Comparison of ENCODE assay signal across 10 cellular contexts in genomic region chr6:121222656-121223055, GRCh38.
DNase-seq lines count a peak whose midpoint lies in the region; ATAC-seq and TF ChIP-seq lines count a peak whose summit lies in the region.
"Had no signal": no experiment of that assay in that cellular context is flagged by ENCODE, and none has a peak within 500 bp of the region (broad histone marks: within the 10 kb centered on the region; RNA-seq: fewer than 3 reads in every experiment).

No MANE protein-coding gene starts in this region.

- H3K9me3 ChIP-seq in uterus: no peaks in the 10 kb centered on the region

- no peak overlapping the region for H3K4me3 Mint-ChIP-seq in GM23338
- H3K4me3 Mint-ChIP-seq: immature natural killer cell had no signal

- H3K36me3 ChIP-seq in GM23338 (ENCODE audit: insufficient read depth): no peaks in the 10 kb centered on the region
- peaks cover 0 to 2% of the 10 kb centered on the region in 2 donors for H3K36me3 ChIP-seq in uterus

- no peaks in the 10 kb centered on the region for H3K9me2 ChIP-seq in GM23338 (ENCODE audit: insufficient read depth)

- H3K9me3 Mint-ChIP-seq in GM23338: peaks cover 9% of the 10 kb centered on the region

- H3K4me1 ChIP-seq in GM23338 (ENCODE audit: insufficient read depth): no peaks in the 10 kb centered on the region
- no peaks in the 10 kb centered on the region for H3K4me1 ChIP-seq in uterus

- H3K36me3 Mint-ChIP-seq in GM23338 (ENCODE audit: low read depth): peaks cover 13% of the 10 kb centered on the region

- H3K27ac ChIP-seq in GM23338 (ENCODE audit: low read depth) (no peak overlapping the region), uterus (no peak overlapping the region)

- ATAC-seq in GM23338 (no peak), GM18858 (IDR thresholded peaks at IDR 0.05; ENCODE audit: unreplicated experiment) (no peak)

- H4K20me1 ChIP-seq in GM23338 (replicated peaks; ENCODE audit: insufficient read depth): no peaks in the 10 kb centered on the region

- intact Hi-C loops in uterus (cut with DNase I; ENCODE audit: low total_unique reads): no loop called here

- H3K27me3 ChIP-seq in GM23338 (ENCODE audit: insufficient read depth) (no peaks in the 10 kb centered on the region), uterus (no peaks in the 10 kb centered on the region)

- H3K4me2 ChIP-seq in GM23338: no peak overlapping the region

- no peak overlapping the region for H3K27ac Mint-ChIP-seq in GM23338
- H3K27ac Mint-ChIP-seq: immature natural killer cell had no signal

- no peaks in the 10 kb centered on the region for H3F3A ChIP-seq in GM23338 (replicated peaks; ENCODE audit: low read depth)

- no peak for TF ChIP-seq POLR2A in uterus (IDR thresholded peaks at IDR 0.05)

- H3K4me1 Mint-ChIP-seq in GM23338: no peaks in the 10 kb centered on the region
- H3K4me1 Mint-ChIP-seq: immature natural killer cell had no signal

- no peaks in the 10 kb centered on the region for H3K27me3 Mint-ChIP-seq in GM23338 (ENCODE audit: insufficient read depth, low read depth, poor library complexity)

- no peak overlapping the region for H3K4me3 ChIP-seq in GM23338
- no peak overlapping the region for H3K4me3 ChIP-seq in fibroblast of mammary gland (ENCODE audit: control insufficient read depth, low read depth, low read length)
- H3K4me3 ChIP-seq in uterus: no peak overlapping the region

- H3K79me2 ChIP-seq in GM23338 (replicated peaks; ENCODE audit: insufficient read depth): no peaks in the 10 kb centered on the region

- TF ChIP-seq CTCF in GM23338 (conservative IDR thresholded peaks at IDR 0.05; ENCODE audit: low read depth in 2 of 2) (peak in 1 of 2 experiments; percentile 46; a peak in 3 of 4 replicates), fibroblast of mammary gland (conservative IDR thresholded peaks at IDR 0.05; ENCODE audit: control insufficient read depth, insufficient read depth, low read depth, low read length) (peak; percentile 26), uterus (IDR thresholded peaks at IDR 0.05) (no peak)

- no peak overlapping the region for H2AFZ ChIP-seq in GM23338

- DNase-seq in GM23338 (ENCODE audit: low spot score) (peak; percentile 10), RKO (ENCODE audit: low spot score) (peak; percentile 70), fibroblast of mammary gland (ENCODE audit: low read depth) (peak; percentile 86), pons (ENCODE audit: low spot score) (peak; percentile 41), uterus (no peak)
- no peak for DNase-seq in stimulated activated CD4-positive, alpha-beta T cell treated with anti-CD3 and anti-CD28 coated beads, Interleukin-2, amount 100 ng/mL, for 24 hours
- DNase-seq: activated CD4-positive, alpha-beta T cell treated with anti-CD3 and anti-CD28 coated beads, Interleukin-2, amount 50 U/mL, for 4 hours; anterior cingulate cortex; immature natural killer cell had no signal

TF ChIP-seq in GM23338, 12 proteins besides CTCF, POLR2A, EP300 and RAD21:
- no peak for TF ChIP-seq JUNB (IDR thresholded peaks at IDR 0.05; ENCODE audit: unreplicated experiment)
- no peak for TF ChIP-seq STAT1 (IDR thresholded peaks at IDR 0.05; ENCODE audit: unreplicated experiment)
- no peak for TF ChIP-seq REST (IDR thresholded peaks at IDR 0.05; ENCODE audit: unreplicated experiment)
- no peak for TF ChIP-seq ZNF462 (CRISPR knock-in tag; IDR thresholded peaks at IDR 0.05)
- no peak for TF ChIP-seq EZH2phosphoT487 (IDR thresholded peaks at IDR 0.05; ENCODE audit: unreplicated experiment)
- TF ChIP-seq POLR2AphosphoS5 (IDR thresholded peaks at IDR 0.05; ENCODE audit: low read depth): no peak
- no peak for TF ChIP-seq CREB1 (CRISPR knock-in tag; IDR thresholded peaks at IDR 0.05; ENCODE audit: low read depth)
- no peak for TF ChIP-seq ZNF114 (CRISPR knock-in tag; IDR thresholded peaks at IDR 0.05)
- TF ChIP-seq ZNF331 (CRISPR knock-in tag; IDR thresholded peaks at IDR 0.05; ENCODE audit: low read depth): no peak
- no peak for TF ChIP-seq NANOG (IDR thresholded peaks at IDR 0.05; ENCODE audit: borderline replicate concordance)

Comparison
In these comparisons a context has a peak if more than half of its experiments do, and no peak if none do; other contexts are left out.
1. DNase-seq: peak in GM23338 (single experiment), RKO (single experiment), fibroblast of mammary gland (single experiment) and pons (single experiment); none in uterus (0 of 2) and stimulated activated CD4-positive, alpha-beta T cell treated with anti-CD3 and anti-CD28 coated beads, Interleukin-2, amount 100 ng/mL, for 24 hours (0 of 2).